Comparison of ENCODE assay signal across 2 cellular contexts in the genomic region with DNA sequence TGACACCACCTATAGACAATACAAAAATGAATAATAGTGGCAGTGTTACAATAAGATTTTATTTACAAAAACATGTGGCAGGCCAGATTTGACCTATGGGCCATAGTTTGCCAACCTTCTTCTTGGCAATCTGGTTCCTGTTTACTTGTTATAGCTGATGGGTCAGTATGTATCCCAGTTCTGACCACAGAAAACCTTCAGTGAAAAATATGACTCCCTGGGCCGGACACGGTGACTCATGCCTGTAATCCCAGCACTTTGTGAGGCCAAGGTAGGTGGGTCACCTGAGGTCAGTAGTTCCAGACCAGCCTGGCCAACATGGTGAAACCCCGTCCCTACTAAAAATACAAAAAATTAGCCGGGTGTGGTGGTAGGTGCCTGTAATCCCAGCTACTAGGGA. TPM values are rescaled to one million over a fixed set of nuclear protein-coding genes. Genes with fewer than 3 reads are reported as not detected.
"Had no signal": no experiment of that assay in that cellular context is flagged by ENCODE, and none has a peak within 500 bp of the region (broad histone marks: within the 10 kb centered on the region; RNA-seq: fewer than 3 reads in every experiment).

No MANE protein-coding gene starts in this region.

RNA-seq across cellular contexts. Expression of a gene that starts 46.8 kb away (rescaled TPM):
- total RNA-seq: activated CD4-positive, alpha-beta T cell treated with anti-CD3 and anti-CD28 coated beads, Interleukin-2, amount 10 ng/mL, durations not matched to agents 7 days and 5 days; activated naive CD4-positive, alpha-beta T cell treated with anti-CD3 and anti-CD28 coated beads, Interleukin-2, amount 50 U/mL, for 72 hours had no signal
